In genomic region chr5:150671509-150672236, GRCh38 we compare ENCODE assay signal across 8 cellular contexts. TPM values are rescaled to one million over a fixed set of nuclear protein-coding genes. Genes with fewer than 3 reads are reported as not detected.
A peak's percentile ranks its signal among the peaks of the same experiment; 100 is the strongest.
DNase-seq lines count a peak whose midpoint lies in the region; ATAC-seq and TF ChIP-seq lines count a peak whose summit lies in the region.

No MANE protein-coding gene starts in this region.

- H3K27me3 ChIP-seq in SK-N-SH (ENCODE audit: insufficient read depth), result no peaks in the 10 kb centered on the region

- H3K9me2 ChIP-seq in SK-N-SH, result no peaks in the 10 kb centered on the region

- H3K4me1 ChIP-seq in SK-N-SH (ENCODE audit: control insufficient read depth in 1 of 2, insufficient read depth in 2 of 2, low read depth in 1 of 2, low read length in 1 of 2), result peaks cover 13 to 23% of the 10 kb centered on the region in 2 experiments; a peak in 2 of 4 replicates

- H3K9me3 Mint-ChIP-seq in glutamatergic neuron (ENCODE audit: unreplicated experiment), result no peaks in the 10 kb centered on the region
- H3K9me3 Mint-ChIP-seq in progenitor cell of endocrine pancreas (ENCODE audit: low read depth), result no peaks in the 10 kb centered on the region

- no peak overlapping the region for H3K9ac ChIP-seq in SK-N-SH

- no peaks in the 10 kb centered on the region for H3K9me3 ChIP-seq in SK-N-SH

- TF ChIP-seq CTCF in GM12875 (IDR thresholded peaks at IDR 0.05; ENCODE audit: borderline replicate concordance, insufficient read depth, low read depth, low read length), result no peak
- no peak for TF ChIP-seq CTCF in SK-N-SH (IDR thresholded peaks at IDR 0.05)
- no peak for TF ChIP-seq CTCF in glutamatergic neuron (IDR thresholded peaks at IDR 0.05; ENCODE audit: partially characterized antibody, unreplicated experiment)
- no peak for TF ChIP-seq CTCF in progenitor cell of endocrine pancreas (IDR thresholded peaks at IDR 0.05; ENCODE audit: unreplicated experiment)

- POLR2A ChIA-PET in SK-N-SH (lab: Yijun Ruan, JAX), result interaction anchor here (1.0 to 1.8 kb wide), 3 partner anchors 14 to 29 kb away, joined by 3 to 5 read pairs (median 4); partner anchors contain the start of gene RBM22

- H3K4me1 Mint-ChIP-seq in glutamatergic neuron (ENCODE audit: low read depth, unreplicated experiment), result peaks cover 1% of the 10 kb centered on the region
- no peaks in the 10 kb centered on the region for H3K4me1 Mint-ChIP-seq in progenitor cell of endocrine pancreas (ENCODE audit: low read depth)

- TF ChIP-seq RAD21 in SK-N-SH (IDR thresholded peaks at IDR 0.05; ENCODE audit: low read length), result no peak

- WGBS in SK-N-SH (ENCODE audit: low lambda C conversion rate), result 30% methylated on average over 14 of the region's 51 CpGs

- H3K36me3 ChIP-seq in SK-N-SH (replicated peaks in 1 of 2; ENCODE audit: control insufficient read depth in 1 of 2, insufficient read depth in 2 of 2, low read length in 1 of 2), result no peaks in the 10 kb centered on the region

- H3K27ac ChIP-seq in SK-N-SH (ENCODE audit: low read depth in 2 of 2, low read length in 1 of 2), result peak overlapping the region in 1 of 2 experiments; percentile 40; a peak in 1 of 4 replicates

- peak overlapping the region; percentile 57 for H2AFZ ChIP-seq in SK-N-SH (ENCODE audit: low read depth)

- no peaks in the 10 kb centered on the region for H3K79me2 ChIP-seq in SK-N-SH (ENCODE audit: insufficient read depth)

- H3K4me2 ChIP-seq in SK-N-SH, result peak overlapping the region; percentile 30; the same call in 1 of the 2 replicates

- H3K27ac Mint-ChIP-seq in glutamatergic neuron (ENCODE audit: unreplicated experiment), result no peak overlapping the region
- no peak overlapping the region for H3K27ac Mint-ChIP-seq in progenitor cell of endocrine pancreas

- no peak for ATAC-seq in HG02884 (IDR thresholded peaks at IDR 0.05; ENCODE audit: unreplicated experiment)

- CTCF ChIA-PET in SK-N-SH (lab: Yijun Ruan, JAX), result interaction anchor here (0.8 to 4.3 kb wide), 9 partner anchors 11 to 175 kb away, joined by 3 to 32 read pairs (median 3); partner anchors contain the start of genes MYOZ3 and RBM22

- DNase-seq in SK-N-SH (peak; percentile 79), glutamatergic neuron (peak; percentile 43), progenitor cell of endocrine pancreas (ENCODE audit: low spot score, unreplicated experiment) (peak; percentile 30), NOMO-1 treated with dmso at 0.1 percent for 144 hours (lab: John Stamatoyannopoulos, UW; ENCODE audit: unreplicated experiment) (no peak), SHP77 treated with DMSO at 0.1 percent for 48 hours (lab: John Stamatoyannopoulos, UW) (no peak), NCI-H510A treated with DMSO at 0.1 percent for 48 hours (lab: John Stamatoyannopoulos, UW) (no peak)

- H3K36me3 Mint-ChIP-seq in glutamatergic neuron (ENCODE audit: unreplicated experiment) (no peaks in the 10 kb centered on the region), progenitor cell of endocrine pancreas (ENCODE audit: insufficient read depth) (no peaks in the 10 kb centered on the region)

- H3K4me3 Mint-ChIP-seq in glutamatergic neuron (ENCODE audit: unreplicated experiment) (peak overlapping the region; percentile 81), progenitor cell of endocrine pancreas (ENCODE audit: low read depth) (peak overlapping the region; percentile 73)

- peaks cover 16% of the 10 kb centered on the region for H3F3A ChIP-seq in SK-N-SH (replicated peaks; ENCODE audit: insufficient read depth)

- peak overlapping the region; percentile 33 for H3K4me3 ChIP-seq in GM12875 (ENCODE audit: low read depth, low read length)
- peak overlapping the region; percentile 39 to 49; a peak in 3 of 4 replicates for H3K4me3 ChIP-seq in SK-N-SH (ENCODE audit: low read depth in 2 of 2, low read length in 1 of 2)

- no peaks in the 10 kb centered on the region for H4K20me1 ChIP-seq in SK-N-SH (ENCODE audit: insufficient read depth)

- TF ChIP-seq EP300 in SK-N-SH (IDR thresholded peaks at IDR 0.05; ENCODE audit: borderline replicate concordance in 1 of 2, low read depth in 1 of 2, low read length in 1 of 2), result no peak

- H3K27me3 Mint-ChIP-seq in glutamatergic neuron (ENCODE audit: unreplicated experiment), result peaks cover 2% of the 10 kb centered on the region
- H3K27me3 Mint-ChIP-seq in progenitor cell of endocrine pancreas, result peaks cover 23% of the 10 kb centered on the region

TF ChIP-seq in SK-N-SH, 30 proteins besides CTCF, POLR2A, EP300 and RAD21:
- TF ChIP-seq, protein P1, sequence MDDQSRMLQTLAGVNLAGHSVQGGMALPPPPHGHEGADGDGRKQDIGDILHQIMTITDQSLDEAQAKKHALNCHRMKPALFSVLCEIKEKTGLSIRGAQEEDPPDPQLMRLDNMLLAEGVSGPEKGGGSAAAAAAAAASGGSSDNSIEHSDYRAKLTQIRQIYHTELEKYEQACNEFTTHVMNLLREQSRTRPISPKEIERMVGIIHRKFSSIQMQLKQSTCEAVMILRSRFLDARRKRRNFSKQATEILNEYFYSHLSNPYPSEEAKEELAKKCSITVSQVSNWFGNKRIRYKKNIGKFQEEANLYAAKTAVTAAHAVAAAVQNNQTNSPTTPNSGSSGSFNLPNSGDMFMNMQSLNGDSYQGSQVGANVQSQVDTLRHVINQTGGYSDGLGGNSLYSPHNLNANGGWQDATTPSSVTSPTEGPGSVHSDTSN (IDR thresholded peaks at IDR 0.05), result no peak
- no peak for TF ChIP-seq TAF1 (IDR thresholded peaks at IDR 0.05; ENCODE audit: borderline replicate concordance, low read depth, low read length)
- TF ChIP-seq, protein P2, sequence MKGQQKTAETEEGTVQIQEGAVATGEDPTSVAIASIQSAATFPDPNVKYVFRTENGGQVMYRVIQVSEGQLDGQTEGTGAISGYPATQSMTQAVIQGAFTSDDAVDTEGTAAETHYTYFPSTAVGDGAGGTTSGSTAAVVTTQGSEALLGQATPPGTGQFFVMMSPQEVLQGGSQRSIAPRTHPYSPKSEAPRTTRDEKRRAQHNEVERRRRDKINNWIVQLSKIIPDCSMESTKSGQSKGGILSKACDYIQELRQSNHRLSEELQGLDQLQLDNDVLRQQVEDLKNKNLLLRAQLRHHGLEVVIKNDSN (IDR thresholded peaks at IDR 0.05; ENCODE audit: borderline replicate concordance, low read depth), result no peak
- no peak for TF ChIP-seq RXRA (IDR thresholded peaks at IDR 0.05; ENCODE audit: borderline replicate concordance, low read depth)
- no peak for TF ChIP-seq MEF2A (IDR thresholded peaks at IDR 0.05; ENCODE audit: borderline replicate concordance, low read depth)
- TF ChIP-seq, protein P3, sequence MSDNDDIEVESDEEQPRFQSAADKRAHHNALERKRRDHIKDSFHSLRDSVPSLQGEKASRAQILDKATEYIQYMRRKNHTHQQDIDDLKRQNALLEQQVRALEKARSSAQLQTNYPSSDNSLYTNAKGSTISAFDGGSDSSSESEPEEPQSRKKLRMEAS (IDR thresholded peaks at IDR 0.05; ENCODE audit: low read depth), result no peak
- TF ChIP-seq FOSL2 (IDR thresholded peaks at IDR 0.05; ENCODE audit: borderline replicate concordance, low read depth), result no peak
- TF ChIP-seq NRF1 (IDR thresholded peaks at IDR 0.05; ENCODE audit: low read depth, low read length), result peak; percentile 29; the same call in 1 of the 2 replicates
- TF ChIP-seq MXI1 (IDR thresholded peaks at IDR 0.05; ENCODE audit: low read depth, low read length), result peak; percentile 31; the same call in 1 of the 2 replicates
- TF ChIP-seq FOXM1 (IDR thresholded peaks at IDR 0.05; ENCODE audit: low read depth), result no peak
- TF ChIP-seq YY1 (IDR thresholded peaks at IDR 0.05; ENCODE audit: low read depth), result no peak

RNA-seq across cellular contexts. Expression of gene MYOZ3, which starts 10.6 kb away (rescaled TPM):
- 0.26 and 0.41 TPM in 2 replicates for polyA plus RNA-seq in SK-N-SH (2012; rRNA removed)
- polyA plus RNA-seq in SK-N-SH (2012; cell fraction: cytosol; rRNA removed), result 0.31 and 0.35 TPM in 2 replicates
- 0.48 and 0.67 TPM in 2 replicates for polyA plus RNA-seq in SK-N-SH (2012; cell fraction: nucleus; rRNA removed)
- total RNA-seq in glutamatergic neuron (ENCODE audit: unreplicated experiment), result 0.64 TPM
- total RNA-seq in progenitor cell of endocrine pancreas, result 2.9 and 3.1 TPM in 2 replicates

RNA-seq across cellular contexts. Expression of gene RBM22, which starts 29.2 kb away (rescaled TPM):
- 30.7 and 41.0 TPM in 2 replicates for polyA plus RNA-seq in SK-N-SH (2012; rRNA removed)
- polyA plus RNA-seq in SK-N-SH (2012; cell fraction: cytosol; rRNA removed), result 27.2 and 30.1 TPM in 2 replicates
- polyA plus RNA-seq in SK-N-SH (2012; cell fraction: nucleus; rRNA removed), result 39.9 and 65.8 TPM in 2 replicates
- total RNA-seq in glutamatergic neuron (ENCODE audit: unreplicated experiment), result 39.3 TPM
- 58.1 and 59.1 TPM in 2 replicates for total RNA-seq in progenitor cell of endocrine pancreas

RNA-seq across cellular contexts. Expression of gene SYNPO, which starts 31.2 kb away (rescaled TPM):
- polyA plus RNA-seq in SK-N-SH (2012; rRNA removed), result 3.0 and 5.1 TPM in 2 replicates
- polyA plus RNA-seq in SK-N-SH (2012; cell fraction: cytosol; rRNA removed), result 3.3 and 4.5 TPM in 2 replicates
- 9.8 and 14.0 TPM in 2 replicates for polyA plus RNA-seq in SK-N-SH (2012; cell fraction: nucleus; rRNA removed)
- total RNA-seq in glutamatergic neuron (ENCODE audit: unreplicated experiment) (16.1 TPM), progenitor cell of endocrine pancreas (1.4 and 1.5 TPM in 2 replicates)

Comparison
In these comparisons a context has a peak if more than half of its experiments do, and no peak if none do; other contexts are left out.
1. DNase-seq: peak in SK-N-SH (single experiment), glutamatergic neuron (single experiment) and progenitor cell of endocrine pancreas (single experiment); none in NOMO-1 treated with dmso at 0.1 percent for 144 hours (single experiment), SHP77 treated with DMSO at 0.1 percent for 48 hours (single experiment) and NCI-H510A treated with DMSO at 0.1 percent for 48 hours (single experiment).